11 cellular contexts compared by ENCODE assay signal in genomic region chr5:39319395-39319794, GRCh38. TPM values are rescaled to one million over a fixed set of nuclear protein-coding genes. Genes with fewer than 3 reads are reported as not detected.
"Had no signal": no experiment of that assay in that cellular context is flagged by ENCODE, and none has a peak within 500 bp of the region (broad histone marks: within the 10 kb centered on the region; RNA-seq: fewer than 3 reads in every experiment).

No MANE protein-coding gene starts in this region.

- H3K36me3 ChIP-seq: HAP-1 had no signal

- H3K27ac ChIP-seq: GM23248, HL-60 had no signal

- DNase-seq: GM23248, GOT3, H7, HFFc6, IMR-90 had no signal

- H3K9ac ChIP-seq: GM23248 had no signal

- H3K9me3 ChIP-seq: HAP-1 had no signal

- FAIRE-seq: K562 had no signal

- H3K4me1 ChIP-seq: HAP-1 had no signal

- H3K4me3 ChIP-seq: GM23248, HAP-1, K562 had no signal

- ATAC-seq: HCT116, K562 had no signal

- H2AFZ ChIP-seq: GM23248 had no signal

RNA-seq across cellular contexts. Expression of gene C9, which starts 44.9 kb away (rescaled TPM):
- total RNA-seq: GM23248, H4, H7, HT1080, IMR-90 had no signal
- polyA plus RNA-seq: GM23248, IMR-90 had no signal
